ENCODE assay signal across 1 cellular context in the genomic region with DNA sequence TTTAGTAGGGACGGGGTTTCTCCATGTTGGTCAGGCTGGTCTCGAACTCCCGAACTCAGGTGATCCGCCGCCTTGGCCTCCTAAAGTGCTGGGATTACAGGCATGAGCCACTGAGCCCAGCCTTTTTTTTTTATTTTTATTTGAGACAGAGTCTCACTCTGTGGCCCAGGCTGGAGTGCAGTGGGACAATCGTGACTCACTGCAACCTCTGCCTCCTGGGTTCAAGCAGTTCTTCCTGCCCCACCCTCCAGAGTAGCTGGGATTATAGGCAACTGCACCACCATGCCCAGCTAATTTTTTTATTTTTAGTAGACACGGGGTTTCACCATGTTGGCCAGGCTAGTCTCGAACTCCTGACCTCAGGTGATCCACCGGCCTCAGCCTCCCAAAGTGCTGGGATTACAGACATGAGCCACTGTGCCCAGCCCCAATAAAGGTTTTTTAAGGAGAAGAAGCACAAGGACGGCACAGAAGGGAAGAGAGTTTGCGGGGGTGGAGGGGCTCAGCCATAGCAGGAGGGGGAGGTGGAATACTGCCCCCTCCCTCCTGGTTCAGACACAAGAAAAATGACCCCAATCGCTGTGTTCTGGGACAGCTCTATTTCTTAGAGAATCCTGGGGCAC.
TF ChIP-seq lines count a peak whose summit lies in the region.

No MANE protein-coding gene starts in this region.

TF ChIP-seq in HepG2, 621 proteins besides CTCF, POLR2A, EP300 and RAD21:
- TF ChIP-seq SALL1 (CRISPR knock-in tag; IDR thresholded peaks at IDR 0.05), result 0 out of 2 replicates have a peak, but pooled peaks have one; percentile 8
